Comparison of ENCODE assay signal across 8 cellular contexts in the genomic region with DNA sequence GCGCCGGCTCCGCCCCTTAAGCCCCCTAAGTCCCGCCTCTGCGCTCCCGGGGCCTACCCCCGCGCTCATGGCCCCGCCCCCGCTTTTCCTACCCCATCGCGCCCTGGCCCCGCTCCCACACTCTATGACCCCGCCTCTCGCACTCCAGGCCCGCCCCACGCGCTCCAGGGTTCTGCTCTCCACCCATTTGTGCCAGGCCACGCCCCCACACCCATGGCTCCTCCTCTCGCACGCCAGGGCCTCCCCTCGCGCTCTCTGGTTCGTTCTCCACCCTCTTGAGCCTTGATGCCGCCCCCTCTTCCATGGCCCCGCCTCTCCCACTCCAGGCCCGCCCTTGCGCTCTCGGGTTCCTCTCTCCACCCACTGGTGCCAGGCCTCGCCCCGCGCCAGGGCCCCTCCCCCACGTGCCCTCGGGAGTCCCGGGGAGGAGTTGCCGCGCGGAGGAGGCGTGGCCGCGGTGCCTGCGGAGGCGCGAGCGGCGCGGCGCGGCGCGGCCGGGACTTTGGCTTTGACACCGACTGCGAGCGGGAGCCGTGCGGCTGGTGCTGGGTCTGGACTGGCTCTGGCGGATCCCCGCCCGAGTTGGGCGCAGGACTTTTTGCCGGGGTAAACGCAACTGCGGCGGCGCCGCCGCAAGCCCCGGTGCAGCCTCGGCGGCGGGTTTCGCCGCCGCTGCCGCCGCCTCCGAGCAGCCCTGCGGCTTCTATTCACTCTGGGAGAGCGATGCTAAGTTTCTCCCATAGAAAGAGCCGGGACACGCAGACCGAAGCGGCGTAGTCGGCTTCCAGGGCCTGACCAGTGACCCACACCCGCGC. TPM values are rescaled to one million over a fixed set of nuclear protein-coding genes. Genes with fewer than 3 reads are reported as not detected.
A peak's percentile ranks its signal among the peaks of the same experiment; 100 is the strongest.
DNase-seq lines count a peak whose midpoint lies in the region; ATAC-seq, FAIRE-seq and TF ChIP-seq lines count a peak whose summit lies in the region.

A gene (plus strand): TSS at position 499 of the 815 bp plus-strand sequence. CDS start 1,071 bp downstream, outside the sequence.

- peak; percentile 98 for ATAC-seq in GM21447 (IDR thresholded peaks at IDR 0.05; ENCODE audit: unreplicated experiment)

- 0% methylated on average over 48 to 84 of the region's 88 CpGs for WGBS in mesodermal cell (ENCODE audit: insufficient coverage in 2 of 2), 2 experiments

- no peaks in the 10 kb centered on the region for H3F3A ChIP-seq in OCI-LY1 (ENCODE audit: insufficient read depth, low read length)

- peak within 1 kb of the TSS; percentile 59 for H3K4me3 ChIP-seq in HUES6 (ENCODE audit: low read depth, low read length)
- peak within 1 kb of the TSS; percentile 67 for H3K4me3 ChIP-seq in OCI-LY1 (ENCODE audit: low read depth, low read length, poor library complexity, severe bottlenecking)
- H3K4me3 ChIP-seq in mesodermal cell (ENCODE audit: extremely low read depth, insufficient read depth, low read length, poor library complexity, severe bottlenecking): peak within 1 kb of the TSS; percentile 67

- H3K27ac ChIP-seq in HUES6 (ENCODE audit: low read depth, low read length) (no peak within 1 kb of the TSS), OCI-LY1 (ENCODE audit: low read depth, low read length, poor library complexity, severe bottlenecking) (peak within 1 kb of the TSS; percentile 12), mesodermal cell (ENCODE audit: low read depth, low read length, severe bottlenecking) (peak within 1 kb of the TSS; percentile 47)

- H4K20me1 ChIP-seq in OCI-LY1 (ENCODE audit: insufficient read depth, low read length): no peaks in the 10 kb centered on the region

- peak within 1 kb of the TSS; percentile 29; the same call in 1 of the 2 replicates for H2AFZ ChIP-seq in OCI-LY1 (ENCODE audit: low read length)

- H3K9me2 ChIP-seq in OCI-LY1 (ENCODE audit: low read depth, low read length): no peaks in the 10 kb centered on the region

- DNase-seq in Caki2 (ENCODE audit: low read depth): peak; percentile 100
- DNase-seq in activated CD8-positive, alpha-beta memory T cell treated with anti-CD3 and anti-CD28 coated beads, Interleukin-2, amount 50 U/mL, for 4 hours: peak; percentile 100
- DNase-seq in stimulated activated CD8-positive, alpha-beta memory T cell treated with anti-CD3 and anti-CD28 coated beads, Interleukin-15, amount 100 ng/mL, for 24 hours (ENCODE audit: low read depth): peak; percentile 98

- H3K27me3 ChIP-seq in HUES6 (ENCODE audit: control insufficient read depth, insufficient read depth, low read length): peaks cover 45% of the 10 kb centered on the region
- no peaks in the 10 kb centered on the region for H3K27me3 ChIP-seq in OCI-LY1 (ENCODE audit: insufficient read depth, low read length)

- FAIRE-seq in endometrium (lab: Jason Lieb, UNC): peak; percentile 98

- H3K4me1 ChIP-seq in HUES6 (ENCODE audit: control insufficient read depth, insufficient read depth, low read length) (peaks cover 27% of the 10 kb centered on the region), OCI-LY1 (ENCODE audit: insufficient read depth, low read length, severe bottlenecking) (peaks cover 20% of the 10 kb centered on the region), mesodermal cell (ENCODE audit: control insufficient read depth, insufficient read depth, low read length, poor library complexity, severe bottlenecking) (no peaks in the 10 kb centered on the region)

- H3K9ac ChIP-seq in HUES6 (ENCODE audit: low read length): peak within 1 kb of the TSS; percentile 73
- peak within 1 kb of the TSS; percentile 60 for H3K9ac ChIP-seq in OCI-LY1 (ENCODE audit: low read length)

- in situ Hi-C loops in Caki2 (cut with HindIII; ENCODE audit: low pct_unique_long_range_greater_than_20kb, low sequenced_read_pairs): no loop called here

- H3K4me2 ChIP-seq in OCI-LY1 (ENCODE audit: low read length): peak within 1 kb of the TSS; percentile 76

- TF ChIP-seq CTCF in OCI-LY1 (IDR thresholded peaks at IDR 0.05; ENCODE audit: low read length): no peak

- H3K36me3 ChIP-seq in HUES6 (ENCODE audit: control insufficient read depth, insufficient read depth, low read length) (no peaks in the 10 kb centered on the region), OCI-LY1 (ENCODE audit: insufficient read depth, low read length) (peaks cover 5% of the 10 kb centered on the region; the same call in 1 of the 2 replicates), mesodermal cell (ENCODE audit: control insufficient read depth, insufficient read depth, low read length) (no peaks in the 10 kb centered on the region)

- H3K9me3 ChIP-seq in HUES6 (ENCODE audit: control insufficient read depth, insufficient read depth, low read depth, low read length) (peaks cover 8% of the 10 kb centered on the region), OCI-LY1 (ENCODE audit: low read length) (no peaks in the 10 kb centered on the region), mesodermal cell (ENCODE audit: control insufficient read depth, low read length) (no peaks in the 10 kb centered on the region)

- peaks cover 14% of the 10 kb centered on the region; the same call in 1 of the 2 replicates for H3K79me2 ChIP-seq in OCI-LY1 (ENCODE audit: insufficient read depth, low read length)

RNA-seq across cellular contexts. Expression of the gene that starts here (rescaled TPM):
- total RNA-seq in Caki2 (2014; rRNA removed; shearing (Covaris generic); ENCODE audit: low replicate concordance): 73.6 and 91.9 TPM in 2 replicates
- 5.3 TPM for polyA plus RNA-seq in mesodermal cell (2013, experiment 1 of 2)
- 7.7 TPM for polyA plus RNA-seq in mesodermal cell (2013, experiment 2 of 2)
